Comparison of ENCODE assay signal across 19 cellular contexts in genomic region chr19:35108730-35109129, GRCh38. TPM values are rescaled to one million over a fixed set of nuclear protein-coding genes. Genes with fewer than 3 reads are reported as not detected.
"Had no signal": no experiment of that assay in that cellular context is flagged by ENCODE, and none has a peak within 500 bp of the region (broad histone marks: within the 10 kb centered on the region; RNA-seq: fewer than 3 reads in every experiment).

No MANE protein-coding gene starts in this region.

- H3K27me3 ChIP-seq: ascending aorta, thyroid gland had no signal

- ATAC-seq: activated CD4-positive, CD25-positive, alpha-beta regulatory T cell treated with anti-CD3 and anti-CD28 coated beads, Interleukin-2, amount 50 U/mL, for 24 hours; natural killer cell treated with Interleukin-12 subunit alpha and Interleukin-12 subunit beta and Interleukin-15 and Interleukin-18, amount 100 ng/mL, for 72 hours; stimulated activated naive CD8-positive, alpha-beta T cell treated with anti-CD3 and anti-CD28 coated beads, Interleukin-15, Interleukin-2, amounts not matched to agents 100 U/mL and 50 U/mL, for 24 hours; T-helper 17 cell had no signal

- DNase-seq: activated CD4-positive, alpha-beta T cell treated with anti-CD3 and anti-CD28 coated beads, Interleukin-2, amount 50 U/mL, for 4 hours; activated effector memory CD4-positive, alpha-beta T cell treated with Interleukin-2 at 50 U/mL for 16 hours; activated naive CD8-positive, alpha-beta T cell treated with anti-CD3 and anti-CD28 coated beads, Interleukin-2, amount 10 ng/mL, durations not matched to agents 7 days and 5 days; activated T-cell treated with anti-CD3 and anti-CD28 coated beads, Interleukin-2, amount 50 U/mL, for 1 hour; cortex of kidney; endodermal cell; erythroblast; SHP77; stimulated activated CD4-positive, alpha-beta T cell treated with anti-CD3 and anti-CD28 coated beads, Interleukin-2, amount 100 ng/mL, for 48 hours; stimulated activated naive CD8-positive, alpha-beta T cell treated with anti-CD3 and anti-CD28 coated beads, Interleukin-15, Interleukin-2, amounts not matched to agents 100 U/mL and 50 U/mL, for 24 hours; T-helper 17 cell; thyroid gland had no signal

- H3K27ac Mint-ChIP-seq: activated naive CD8-positive, alpha-beta T cell treated with anti-CD3 and anti-CD28 coated beads, Interleukin-2, amount 10 ng/mL, durations not matched to agents 7 days and 5 days; endodermal cell; natural killer cell treated with Interleukin-12 subunit alpha and Interleukin-12 subunit beta and Interleukin-15 and Interleukin-18, amount 100 ng/mL, for 72 hours; T-helper 17 cell had no signal

- H3K4me1 Mint-ChIP-seq: activated naive CD8-positive, alpha-beta T cell treated with anti-CD3 and anti-CD28 coated beads, Interleukin-2, amount 10 ng/mL, durations not matched to agents 7 days and 5 days; endodermal cell; T-helper 17 cell had no signal

- H3K4me3 ChIP-seq: ascending aorta, thyroid gland had no signal

- H3K9me3 Mint-ChIP-seq: natural killer cell treated with Interleukin-12 subunit alpha and Interleukin-12 subunit beta and Interleukin-15 and Interleukin-18, amount 100 ng/mL, for 72 hours had no signal

- H3K27ac ChIP-seq: ascending aorta, thyroid gland had no signal

- H3K4me1 ChIP-seq: ascending aorta, thyroid gland had no signal

- H3K36me3 Mint-ChIP-seq: natural killer cell treated with Interleukin-12 subunit alpha and Interleukin-12 subunit beta and Interleukin-15 and Interleukin-18, amount 100 ng/mL, for 72 hours had no signal

- H3K4me3 Mint-ChIP-seq: activated naive CD8-positive, alpha-beta T cell treated with anti-CD3 and anti-CD28 coated beads, Interleukin-2, amount 10 ng/mL, durations not matched to agents 7 days and 5 days; endodermal cell; natural killer cell treated with Interleukin-12 subunit alpha and Interleukin-12 subunit beta and Interleukin-15 and Interleukin-18, amount 100 ng/mL, for 72 hours; T-helper 17 cell had no signal

RNA-seq across cellular contexts. Expression of gene FXYD3, which starts 6.9 kb away (rescaled TPM):
- total RNA-seq: activated naive CD8-positive, alpha-beta T cell treated with anti-CD3 and anti-CD28 coated beads, Interleukin-2, amount 10 ng/mL, durations not matched to agents 7 days and 5 days; ascending aorta; endodermal cell; fibroblast of villous mesenchyme; lung microvascular endothelial cell; natural killer cell treated with Interleukin-12 subunit alpha and Interleukin-12 subunit beta and Interleukin-15 and Interleukin-18, amount 100 ng/mL, for 72 hours; osteocyte; T-helper 17 cell had no signal

RNA-seq across cellular contexts. Expression of gene LGI4, which starts 26.1 kb away (rescaled TPM):
- total RNA-seq: fibroblast of villous mesenchyme; lung microvascular endothelial cell; natural killer cell treated with Interleukin-12 subunit alpha and Interleukin-12 subunit beta and Interleukin-15 and Interleukin-18, amount 100 ng/mL, for 72 hours had no signal

RNA-seq across cellular contexts. Expression of gene FXYD1, which starts 29.9 kb away (rescaled TPM):
- total RNA-seq: activated naive CD8-positive, alpha-beta T cell treated with anti-CD3 and anti-CD28 coated beads, Interleukin-2, amount 10 ng/mL, durations not matched to agents 7 days and 5 days; fibroblast of villous mesenchyme; lung microvascular endothelial cell; natural killer cell treated with Interleukin-12 subunit alpha and Interleukin-12 subunit beta and Interleukin-15 and Interleukin-18, amount 100 ng/mL, for 72 hours had no signal

RNA-seq across cellular contexts. Expression of gene FXYD7, which starts 34.3 kb away (rescaled TPM):
- total RNA-seq: ascending aorta; lung microvascular endothelial cell; mucosa of gallbladder; natural killer cell treated with Interleukin-12 subunit alpha and Interleukin-12 subunit beta and Interleukin-15 and Interleukin-18, amount 100 ng/mL, for 72 hours; osteocyte had no signal
